1 cellular context compared by ENCODE assay signal in the genomic region with DNA sequence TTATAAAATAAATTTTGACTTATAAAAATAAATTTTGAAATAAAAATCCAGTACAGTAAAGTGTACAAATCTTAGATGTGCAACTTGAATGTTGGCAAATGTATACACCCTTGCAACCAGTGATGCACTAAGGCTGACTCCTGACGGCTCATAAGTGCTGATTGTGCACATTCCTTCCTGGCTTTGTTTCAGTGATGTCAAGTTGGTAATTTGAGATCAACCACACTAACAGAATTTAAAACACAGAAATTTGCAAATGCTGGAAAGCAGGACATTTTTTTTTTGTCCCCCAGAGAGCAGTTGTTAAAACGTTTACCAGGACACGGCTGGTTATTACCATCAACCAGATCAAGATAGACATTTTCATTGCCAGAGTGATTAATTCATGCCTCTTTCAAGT.
TF ChIP-seq lines count a peak whose summit lies in the region.

No MANE protein-coding gene starts in this region.

TF ChIP-seq in K562, 482 proteins besides CTCF, POLR2A, EP300 and RAD21 (continued from another document):
- TF ChIP-seq ZNF263 (CRISPR knock-in tag; IDR thresholded peaks at IDR 0.05; ENCODE audit: borderline replicate concordance) (no peak), OTX1 (CRISPR knock-in tag; IDR thresholded peaks at IDR 0.05) (no peak), DLX4 (CRISPR knock-in tag; IDR thresholded peaks at IDR 0.05) (no peak), BRD4 (IDR thresholded peaks at IDR 0.05) (no peak), ZBTB43 (CRISPR knock-in tag; IDR thresholded peaks at IDR 0.05) (no peak), MCM5 (IDR thresholded peaks at IDR 0.05; ENCODE audit: low read depth) (no peak), ADNP (tag; IDR thresholded peaks at IDR 0.05) (no peak), MAFG (tag; conservative IDR thresholded peaks at IDR 0.05) (peak; percentile 78), RBM25 (IDR thresholded peaks at IDR 0.05; ENCODE audit: low read depth, low read length, severe bottlenecking) (no peak), POLR3A (IDR thresholded peaks at IDR 0.05; ENCODE audit: borderline replicate concordance, extremely low read depth, insufficient read depth, insufficient read length) (no peak), PURB (CRISPR knock-in tag; IDR thresholded peaks at IDR 0.05; ENCODE audit: low read depth) (no peak), PTBP1 (IDR thresholded peaks at IDR 0.05; ENCODE audit: low read depth, low read length) (no peak), MAFF (IDR thresholded peaks at IDR 0.05; ENCODE audit: low read length) (peak; percentile 86), ZNF41 (CRISPR knock-in tag; conservative IDR thresholded peaks at IDR 0.05) (no peak), ATF2 (CRISPR knock-in tag; IDR thresholded peaks at IDR 0.05) (no peak), RBM39 (optimal IDR thresholded peaks at IDR 0.05; ENCODE audit: low read depth, low read length) (no peak), ZNF436 (CRISPR knock-in tag; IDR thresholded peaks at IDR 0.05) (no peak), CBFB (CRISPR knock-in tag; IDR thresholded peaks at IDR 0.05) (no peak), NFRKB (IDR thresholded peaks at IDR 0.05; ENCODE audit: low read depth) (no peak), ZNF316 (IDR thresholded peaks at IDR 0.05) (peak; percentile 86), ASH1L (IDR thresholded peaks at IDR 0.05; ENCODE audit: borderline replicate concordance, low read depth, partially characterized antibody) (no peak), ILK (tag; IDR thresholded peaks at IDR 0.05; ENCODE audit: borderline replicate concordance, low read depth) (no peak), IFI16 (CRISPR knock-in tag; IDR thresholded peaks at IDR 0.05) (no peak), C11orf30 (IDR thresholded peaks at IDR 0.05; ENCODE audit: low read depth) (peak; percentile 82)
- TF ChIP-seq, protein P1, sequence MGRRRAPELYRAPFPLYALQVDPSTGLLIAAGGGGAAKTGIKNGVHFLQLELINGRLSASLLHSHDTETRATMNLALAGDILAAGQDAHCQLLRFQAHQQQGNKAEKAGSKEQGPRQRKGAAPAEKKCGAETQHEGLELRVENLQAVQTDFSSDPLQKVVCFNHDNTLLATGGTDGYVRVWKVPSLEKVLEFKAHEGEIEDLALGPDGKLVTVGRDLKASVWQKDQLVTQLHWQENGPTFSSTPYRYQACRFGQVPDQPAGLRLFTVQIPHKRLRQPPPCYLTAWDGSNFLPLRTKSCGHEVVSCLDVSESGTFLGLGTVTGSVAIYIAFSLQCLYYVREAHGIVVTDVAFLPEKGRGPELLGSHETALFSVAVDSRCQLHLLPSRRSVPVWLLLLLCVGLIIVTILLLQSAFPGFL (CRISPR knock-in tag; IDR thresholded peaks at IDR 0.05): no peak
- TF ChIP-seq, protein P2, sequence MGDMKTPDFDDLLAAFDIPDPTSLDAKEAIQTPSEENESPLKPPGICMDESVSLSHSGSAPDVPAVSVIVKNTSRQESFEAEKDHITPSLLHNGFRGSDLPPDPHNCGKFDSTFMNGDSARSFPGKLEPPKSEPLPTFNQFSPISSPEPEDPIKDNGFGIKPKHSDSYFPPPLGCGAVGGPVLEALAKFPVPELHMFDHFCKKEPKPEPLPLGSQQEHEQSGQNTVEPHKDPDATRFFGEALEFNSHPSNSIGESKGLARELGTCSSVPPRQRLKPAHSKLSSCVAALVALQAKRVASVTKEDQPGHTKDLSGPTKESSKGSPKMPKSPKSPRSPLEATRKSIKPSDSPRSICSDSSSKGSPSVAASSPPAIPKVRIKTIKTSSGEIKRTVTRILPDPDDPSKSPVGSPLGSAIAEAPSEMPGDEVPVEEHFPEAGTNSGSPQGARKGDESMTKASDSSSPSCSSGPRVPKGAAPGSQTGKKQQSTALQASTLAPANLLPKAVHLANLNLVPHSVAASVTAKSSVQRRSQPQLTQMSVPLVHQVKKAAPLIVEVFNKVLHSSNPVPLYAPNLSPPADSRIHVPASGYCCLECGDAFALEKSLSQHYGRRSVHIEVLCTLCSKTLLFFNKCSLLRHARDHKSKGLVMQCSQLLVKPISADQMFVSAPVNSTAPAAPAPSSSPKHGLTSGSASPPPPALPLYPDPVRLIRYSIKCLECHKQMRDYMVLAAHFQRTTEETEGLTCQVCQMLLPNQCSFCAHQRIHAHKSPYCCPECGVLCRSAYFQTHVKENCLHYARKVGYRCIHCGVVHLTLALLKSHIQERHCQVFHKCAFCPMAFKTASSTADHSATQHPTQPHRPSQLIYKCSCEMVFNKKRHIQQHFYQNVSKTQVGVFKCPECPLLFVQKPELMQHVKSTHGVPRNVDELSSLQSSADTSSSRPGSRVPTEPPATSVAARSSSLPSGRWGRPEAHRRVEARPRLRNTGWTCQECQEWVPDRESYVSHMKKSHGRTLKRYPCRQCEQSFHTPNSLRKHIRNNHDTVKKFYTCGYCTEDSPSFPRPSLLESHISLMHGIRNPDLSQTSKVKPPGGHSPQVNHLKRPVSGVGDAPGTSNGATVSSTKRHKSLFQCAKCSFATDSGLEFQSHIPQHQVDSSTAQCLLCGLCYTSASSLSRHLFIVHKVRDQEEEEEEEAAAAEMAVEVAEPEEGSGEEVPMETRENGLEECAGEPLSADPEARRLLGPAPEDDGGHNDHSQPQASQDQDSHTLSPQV (IDR thresholded peaks at IDR 0.05): no peak
- TF ChIP-seq, protein P3, sequence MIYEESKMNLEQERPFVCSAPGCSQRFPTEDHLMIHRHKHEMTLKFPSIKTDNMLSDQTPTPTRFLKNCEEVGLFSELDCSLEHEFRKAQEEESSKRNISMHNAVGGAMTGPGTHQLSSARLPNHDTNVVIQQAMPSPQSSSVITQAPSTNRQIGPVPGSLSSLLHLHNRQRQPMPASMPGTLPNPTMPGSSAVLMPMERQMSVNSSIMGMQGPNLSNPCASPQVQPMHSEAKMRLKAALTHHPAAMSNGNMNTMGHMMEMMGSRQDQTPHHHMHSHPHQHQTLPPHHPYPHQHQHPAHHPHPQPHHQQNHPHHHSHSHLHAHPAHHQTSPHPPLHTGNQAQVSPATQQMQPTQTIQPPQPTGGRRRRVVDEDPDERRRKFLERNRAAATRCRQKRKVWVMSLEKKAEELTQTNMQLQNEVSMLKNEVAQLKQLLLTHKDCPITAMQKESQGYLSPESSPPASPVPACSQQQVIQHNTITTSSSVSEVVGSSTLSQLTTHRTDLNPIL (CRISPR knock-in tag; IDR thresholded peaks at IDR 0.05): no peak
TF ChIP-seq in K562: peak in this region for 5.
